In genomic region chr7:3067193-3067592, GRCh38 we compare ENCODE assay signal across 16 cellular contexts. TPM values are rescaled to one million over a fixed set of nuclear protein-coding genes. Genes with fewer than 3 reads are reported as not detected.
DNase-seq lines count a peak whose midpoint lies in the region; ATAC-seq, FAIRE-seq and TF ChIP-seq lines count a peak whose summit lies in the region.
"Had no signal": no experiment of that assay in that cellular context is flagged by ENCODE, and none has a peak within 500 bp of the region (broad histone marks: within the 10 kb centered on the region; RNA-seq: fewer than 3 reads in every experiment).

No MANE protein-coding gene starts in this region.

- peaks cover 13% of the 10 kb centered on the region for H3K36me3 Mint-ChIP-seq in activated CD4-positive, alpha-beta T cell treated with anti-CD3 and anti-CD28 coated beads, Interleukin-2, amount 10 ng/mL, durations not matched to agents 24 days and 14 days (ENCODE audit: low read depth)
- no peaks in the 10 kb centered on the region for H3K36me3 Mint-ChIP-seq in activated T-helper 17 cell treated with anti-CD3 and anti-CD28 coated beads, Interleukin-2, amount 50 U/mL, for 72 hours (ENCODE audit: low read depth)

- H3K9me3 ChIP-seq in small intestine (ENCODE audit: control insufficient read depth, low read depth) = no peaks in the 10 kb centered on the region
- H3K9me3 ChIP-seq: A549 had no signal

- DNase-seq in activated CD4-positive, alpha-beta T cell treated with anti-CD3 and anti-CD28 coated beads, Interleukin-2, amount 10 ng/mL, durations not matched to agents 24 days and 14 days = no peak
- no peak for DNase-seq in activated CD4-positive, alpha-beta T cell treated with anti-CD3 and anti-CD28 coated beads, Interleukin-2, amount 50 U/mL, for 4 hours
- DNase-seq in small intestine (peak; percentile 21), COLO668 (lab: John Stamatoyannopoulos, UW; ENCODE audit: unreplicated experiment) (no peak), iPS-NIHi11 (ENCODE audit: low spot score) (no peak), coronary artery (ENCODE audit: low spot score) (no peak)
- DNase-seq: H7, left ventricle myocardium inferior, PC-3 had no signal

- H3K4me3 Mint-ChIP-seq in activated CD4-positive, alpha-beta T cell treated with anti-CD3 and anti-CD28 coated beads, Interleukin-2, amount 10 ng/mL, durations not matched to agents 24 days and 14 days = no peak overlapping the region
- peak overlapping the region; percentile 68 for H3K4me3 Mint-ChIP-seq in activated T-helper 17 cell treated with anti-CD3 and anti-CD28 coated beads, Interleukin-2, amount 50 U/mL, for 72 hours
- H3K4me3 Mint-ChIP-seq: neural crest cell had no signal

- H3K27ac ChIP-seq in small intestine (ENCODE audit: low read depth in 1 of 2, low read length in 1 of 2) (no peak overlapping the region), coronary artery (no peak overlapping the region)
- H3K27ac ChIP-seq: A549, cardiac muscle cell, left ventricle myocardium inferior had no signal

- no peaks in the 10 kb centered on the region for H3K4me1 ChIP-seq in small intestine (ENCODE audit: control insufficient read depth in 2 of 2, insufficient read depth in 1 of 2, low read depth in 1 of 2, low read length in 1 of 2)
- H3K4me1 ChIP-seq: A549, left ventricle myocardium inferior had no signal

- no peaks in the 10 kb centered on the region for H3K27me3 Mint-ChIP-seq in activated CD4-positive, alpha-beta T cell treated with anti-CD3 and anti-CD28 coated beads, Interleukin-2, amount 10 ng/mL, durations not matched to agents 24 days and 14 days
- no peaks in the 10 kb centered on the region for H3K27me3 Mint-ChIP-seq in activated T-helper 17 cell treated with anti-CD3 and anti-CD28 coated beads, Interleukin-2, amount 50 U/mL, for 72 hours

- H3K4me3 ChIP-seq in small intestine (ENCODE audit: low read depth in 1 of 2, low read length in 2 of 2) (no peak overlapping the region), coronary artery (no peak overlapping the region)
- H3K4me3 ChIP-seq: A549, cardiac muscle cell, left ventricle myocardium inferior, skin epidermis had no signal

- no peaks in the 10 kb centered on the region for H3K36me3 ChIP-seq in small intestine (ENCODE audit: control insufficient read depth in 2 of 2, insufficient read depth in 2 of 2, low read length in 2 of 2)
- H3K36me3 ChIP-seq: cardiac muscle cell, left ventricle myocardium inferior had no signal

- peaks cover 14% of the 10 kb centered on the region for H3K9me3 Mint-ChIP-seq in activated CD4-positive, alpha-beta T cell treated with anti-CD3 and anti-CD28 coated beads, Interleukin-2, amount 10 ng/mL, durations not matched to agents 24 days and 14 days
- H3K9me3 Mint-ChIP-seq in activated T-helper 17 cell treated with anti-CD3 and anti-CD28 coated beads, Interleukin-2, amount 50 U/mL, for 72 hours = peaks cover 17% of the 10 kb centered on the region

- no peak for FAIRE-seq in small intestine (lab: Jason Lieb, UNC)
- FAIRE-seq: A549, endothelial cell of umbilical vein had no signal

- no peaks in the 10 kb centered on the region for H3K27me3 ChIP-seq in small intestine (ENCODE audit: control insufficient read depth in 2 of 2, insufficient read depth in 2 of 2, low read length in 2 of 2)
- H3K27me3 ChIP-seq: cardiac muscle cell had no signal

- peak; percentile 34 for ATAC-seq in HG03060 (IDR thresholded peaks at IDR 0.05; ENCODE audit: low read depth, unreplicated experiment)
- peak; percentile 65 for ATAC-seq in activated T-helper 17 cell treated with anti-CD3 and anti-CD28 coated beads, Interleukin-2, amount 50 U/mL, for 72 hours (replicated peaks)
- ATAC-seq: A549, PC-3 had no signal

- peak overlapping the region; percentile 46 for H3K27ac Mint-ChIP-seq in activated CD4-positive, alpha-beta T cell treated with anti-CD3 and anti-CD28 coated beads, Interleukin-2, amount 10 ng/mL, durations not matched to agents 24 days and 14 days
- peak overlapping the region; percentile 69 for H3K27ac Mint-ChIP-seq in activated T-helper 17 cell treated with anti-CD3 and anti-CD28 coated beads, Interleukin-2, amount 50 U/mL, for 72 hours

- WGBS in small intestine, 3 donors = 60 to 61% (median 60%) methylated on average over 3 of the region's 3 CpGs

- TF ChIP-seq CTCF in coronary artery (IDR thresholded peaks at IDR 0.05) = no peak

- intact Hi-C loops in activated CD4-positive, alpha-beta T cell treated with anti-CD3 and anti-CD28 coated beads, Interleukin-2, amount 10 ng/mL, durations not matched to agents 24 days and 14 days (cut with micrococcal nuclease) = no loop called here

- peaks cover 65% of the 10 kb centered on the region for H3K4me1 Mint-ChIP-seq in activated CD4-positive, alpha-beta T cell treated with anti-CD3 and anti-CD28 coated beads, Interleukin-2, amount 10 ng/mL, durations not matched to agents 24 days and 14 days
- H3K4me1 Mint-ChIP-seq in activated T-helper 17 cell treated with anti-CD3 and anti-CD28 coated beads, Interleukin-2, amount 50 U/mL, for 72 hours = peaks cover 74% of the 10 kb centered on the region

RNA-seq across cellular contexts. Expression of gene CARD11, which starts 23.5 kb away (rescaled TPM):
- total RNA-seq in activated CD4-positive, alpha-beta T cell treated with anti-CD3 and anti-CD28 coated beads, Interleukin-2, amount 10 ng/mL, durations not matched to agents 24 days and 14 days = 93.4 and 96.2 TPM in 2 replicates
- total RNA-seq in activated T-helper 17 cell treated with anti-CD3 and anti-CD28 coated beads, Interleukin-2, amount 50 U/mL, for 72 hours = 100 to 1,000 TPM in 1 of 2 donors, 10 to 100 TPM in 1; 98.7 to 112 TPM
- polyA plus RNA-seq in small intestine = 1 to 10 TPM in 2 of 3 donors, under 1 TPM in 1; 0.67 to 4.1 (median 2.4) TPM
- total RNA-seq: PC-3 had no signal
- polyA plus RNA-seq: cardiac muscle cell had no signal
